ENCODE assay signal across 19 cellular contexts in genomic region chr3:55172913-55173312, GRCh38.
"Had no signal": no experiment of that assay in that cellular context is flagged by ENCODE, and none has a peak within 500 bp of the region (broad histone marks: within the 10 kb centered on the region; RNA-seq: fewer than 3 reads in every experiment).

No MANE protein-coding gene starts in this region.

- H3K27ac Mint-ChIP-seq: naive thymus-derived CD8-positive, alpha-beta T cell had no signal

- H3K27ac ChIP-seq: dorsolateral prefrontal cortex, heart left ventricle, lower lobe of right lung, ovary, right atrium auricular region, sigmoid colon, upper lobe of left lung, vagina had no signal

- H3K9me3 ChIP-seq: lower lobe of right lung, ovary, sigmoid colon, upper lobe of left lung, vagina had no signal

- H3K36me3 Mint-ChIP-seq: naive thymus-derived CD8-positive, alpha-beta T cell had no signal

- H3K4me3 Mint-ChIP-seq: naive thymus-derived CD8-positive, alpha-beta T cell had no signal

- DNase-seq: cortex of kidney; dorsolateral prefrontal cortex; effector CD8-positive, alpha-beta T cell; foreskin melanocyte; heart left ventricle; hippocampal formation; lower lobe of right lung; mesenchymal stem cell; naive thymus-derived CD8-positive, alpha-beta T cell; ovary; sigmoid colon; small intestine; stimulated activated CD4-positive, alpha-beta T cell treated with anti-CD3 and anti-CD28 coated beads, Interleukin-12 subunit alpha, Interleukin-12 subunit beta, amount 100 ng/mL, for 4 hours; stimulated activated CD4-positive, alpha-beta T cell treated with anti-CD3 and anti-CD28 coated beads, Interleukin-2, amount 100 ng/mL, for 48 hours; stimulated activated naive CD4-positive, alpha-beta T cell treated with Interleukin-2 at 50 U/mL for 16 hours; upper lobe of left lung had no signal

- H3K27me3 ChIP-seq: ovary, right atrium auricular region, sigmoid colon, upper lobe of left lung, vagina had no signal

- FAIRE-seq: small intestine had no signal

- H3K36me3 ChIP-seq: heart left ventricle, lower lobe of right lung, ovary, right atrium auricular region, sigmoid colon, upper lobe of left lung, vagina had no signal

- H3K4me1 ChIP-seq: heart left ventricle, lower lobe of right lung, right atrium auricular region, upper lobe of left lung, vagina had no signal

- H3K4me3 ChIP-seq: dorsolateral prefrontal cortex, heart left ventricle, lower lobe of right lung, ovary, right atrium auricular region, sigmoid colon, upper lobe of left lung, vagina had no signal

- H3K4me1 Mint-ChIP-seq: naive thymus-derived CD8-positive, alpha-beta T cell had no signal

- ATAC-seq: heart left ventricle; left lobe of liver; lower lobe of right lung; naive thymus-derived CD8-positive, alpha-beta T cell had no signal
